In genomic region chr18:36688020-36688965, GRCh38 we compare ENCODE assay signal across 8 cellular contexts.
DNase-seq lines count a peak whose midpoint lies in the region; ATAC-seq, FAIRE-seq and TF ChIP-seq lines count a peak whose summit lies in the region.

No MANE protein-coding gene starts in this region.

- H3K9me3 ChIP-seq in OCI-LY1 (ENCODE audit: low read length): 0 out of 2 replicates have a peak, but pooled peaks cover 3% of the 10 kb centered on the region
- no peaks in the 10 kb centered on the region for H3K9me3 ChIP-seq in adrenal gland (replicated peaks in 1 of 3)

- no peak for TF ChIP-seq POLR2A in adrenal gland (IDR thresholded peaks at IDR 0.05)

- ATAC-seq in left cardiac atrium: peak; percentile 61 to 63
- ATAC-seq in stimulated activated memory B cell treated with anti-CD40 and anti-IgM and Interleukin-4, amounts not matched to agents 10 μg/mL and 1 μg/mL and 100 μg/mL, for 72 hours: no peak

- H3K4me1 ChIP-seq in OCI-LY1 (ENCODE audit: insufficient read depth, low read length, severe bottlenecking) (peaks cover 7% of the 10 kb centered on the region), adrenal gland (replicated peaks in 1 of 2) (no peaks in the 10 kb centered on the region)

- peaks cover 13% of the 10 kb centered on the region for H3K27me3 Mint-ChIP-seq in stimulated activated memory B cell treated with anti-CD40 and anti-IgM and Interleukin-4, amounts not matched to agents 10 μg/mL and 1 μg/mL and 100 μg/mL, for 72 hours

- no peaks in the 10 kb centered on the region for H3K9me2 ChIP-seq in OCI-LY1 (ENCODE audit: low read depth, low read length)

- H3K27ac ChIP-seq in HL-60 (replicated peaks) (no peak overlapping the region), OCI-LY1 (ENCODE audit: low read depth, low read length, poor library complexity, severe bottlenecking) (no peak overlapping the region), adrenal gland (no peak overlapping the region)

- H3F3A ChIP-seq in OCI-LY1 (ENCODE audit: insufficient read depth, low read length): no peaks in the 10 kb centered on the region

- no peak overlapping the region for H3K4me3 Mint-ChIP-seq in stimulated activated memory B cell treated with anti-CD40 and anti-IgM and Interleukin-4, amounts not matched to agents 10 μg/mL and 1 μg/mL and 100 μg/mL, for 72 hours

- WGBS in adrenal gland, 4 donors: 66 to 78% (median 76%) methylated on average over 3 of the region's 3 CpGs

- H3K27me3 ChIP-seq in BJ (ENCODE audit: control insufficient read depth, insufficient read depth, low read length): no peaks in the 10 kb centered on the region
- H3K27me3 ChIP-seq in HL-60 (ENCODE audit: insufficient read depth, poor library complexity, severe bottlenecking): peaks cover 3% of the 10 kb centered on the region
- peaks cover 6% of the 10 kb centered on the region; the same call in 1 of the 2 replicates for H3K27me3 ChIP-seq in OCI-LY1 (ENCODE audit: insufficient read depth, low read length)
- H3K27me3 ChIP-seq in adrenal gland: no peaks in the 10 kb centered on the region

- H3K36me3 Mint-ChIP-seq in stimulated activated memory B cell treated with anti-CD40 and anti-IgM and Interleukin-4, amounts not matched to agents 10 μg/mL and 1 μg/mL and 100 μg/mL, for 72 hours: no peaks in the 10 kb centered on the region

- H3K4me1 Mint-ChIP-seq in stimulated activated memory B cell treated with anti-CD40 and anti-IgM and Interleukin-4, amounts not matched to agents 10 μg/mL and 1 μg/mL and 100 μg/mL, for 72 hours: no peaks in the 10 kb centered on the region

- no peaks in the 10 kb centered on the region for H3K79me2 ChIP-seq in OCI-LY1 (ENCODE audit: insufficient read depth, low read length)

- H3K4me3 ChIP-seq in BJ (ENCODE audit: low read depth, low read length) (no peak overlapping the region), HL-60 (replicated peaks; ENCODE audit: insufficient read depth, low read length) (no peak overlapping the region), OCI-LY1 (ENCODE audit: low read depth, low read length, poor library complexity, severe bottlenecking) (no peak overlapping the region), adrenal gland (no peak overlapping the region), retinal pigment epithelial cell (ENCODE audit: low read length) (no peak overlapping the region)

- H4K20me1 ChIP-seq in OCI-LY1 (ENCODE audit: insufficient read depth, low read length): no peaks in the 10 kb centered on the region

- CTCF ChIA-PET in BJ (lab: Yijun Ruan, JAX): interaction anchor here (0.6 to 3.1 kb wide), 42 partner anchors 9 to 658 kb away, joined by 3 to 21 read pairs (median 4); partner anchors contain the start of gene FHOD3

- no peak for DNase-seq in BJ (ENCODE audit: low read depth)
- peak; percentile 23 for DNase-seq in GM18507 (ENCODE audit: extremely low spot score, insufficient read length, low read depth)
- DNase-seq in HL-60 (ENCODE audit: low read depth in 1 of 2, low spot score in 1 of 2): peak; percentile 23 to 66
- DNase-seq in adrenal gland: peak; percentile 66 to 91 (median 70)
- DNase-seq in left cardiac atrium: peak; percentile 50
- DNase-seq in retinal pigment epithelial cell (ENCODE audit: low read depth): peak; percentile 14

- no peak overlapping the region for H3K4me2 ChIP-seq in OCI-LY1 (ENCODE audit: low read length)

- intact Hi-C loops in adrenal gland (cut with DNase I): loop anchor here in 1 of 2 donors (5.0 kb wide), 1 partner anchor 74 kb away; no protein-coding TSS in a partner anchor
- intact Hi-C loops in left cardiac atrium (cut with DNase I): loop anchor here (2.0 to 5.0 kb wide), 3 partner anchors 69 to 119 kb away; no protein-coding TSS in a partner anchor

- peak; percentile 75 for FAIRE-seq in GM18507 (lab: Jason Lieb, UNC)

- no peaks in the 10 kb centered on the region; the same call in 1 of the 2 replicates for H3K36me3 ChIP-seq in BJ (ENCODE audit: control insufficient read depth, insufficient read depth, low read length)
- no peaks in the 10 kb centered on the region; the same call in 1 of the 2 replicates for H3K36me3 ChIP-seq in OCI-LY1 (ENCODE audit: insufficient read depth, low read length)
- no peaks in the 10 kb centered on the region for H3K36me3 ChIP-seq in adrenal gland (replicated peaks in 1 of 2)

- no peak overlapping the region for H3K27ac Mint-ChIP-seq in stimulated activated memory B cell treated with anti-CD40 and anti-IgM and Interleukin-4, amounts not matched to agents 10 μg/mL and 1 μg/mL and 100 μg/mL, for 72 hours

- H3K9ac ChIP-seq in OCI-LY1 (ENCODE audit: low read length): no peak overlapping the region

- TF ChIP-seq CTCF in BJ (IDR thresholded peaks at IDR 0.05; ENCODE audit: insufficient read depth, low read depth, low read length) (peak; percentile 96), HL-60 (IDR thresholded peaks at IDR 0.05; ENCODE audit: insufficient read depth, low read length) (peak; percentile 98), OCI-LY1 (IDR thresholded peaks at IDR 0.05; ENCODE audit: low read length) (peak; percentile 96), adrenal gland (IDR thresholded peaks at IDR 0.05) (peak; percentile 80 to 89 (median 84)), retinal pigment epithelial cell (conservative IDR thresholded peaks at IDR 0.05; ENCODE audit: low read depth, low read length) (peak; percentile 100)

- no peak overlapping the region for H2AFZ ChIP-seq in OCI-LY1 (ENCODE audit: low read length)

- POLR2A ChIA-PET in BJ (lab: Charles Lee): no interaction called here

- H3K9me3 Mint-ChIP-seq in stimulated activated memory B cell treated with anti-CD40 and anti-IgM and Interleukin-4, amounts not matched to agents 10 μg/mL and 1 μg/mL and 100 μg/mL, for 72 hours: peaks cover 5% of the 10 kb centered on the region
